Comparison of ENCODE assay signal across 11 cellular contexts in the genomic region with DNA sequence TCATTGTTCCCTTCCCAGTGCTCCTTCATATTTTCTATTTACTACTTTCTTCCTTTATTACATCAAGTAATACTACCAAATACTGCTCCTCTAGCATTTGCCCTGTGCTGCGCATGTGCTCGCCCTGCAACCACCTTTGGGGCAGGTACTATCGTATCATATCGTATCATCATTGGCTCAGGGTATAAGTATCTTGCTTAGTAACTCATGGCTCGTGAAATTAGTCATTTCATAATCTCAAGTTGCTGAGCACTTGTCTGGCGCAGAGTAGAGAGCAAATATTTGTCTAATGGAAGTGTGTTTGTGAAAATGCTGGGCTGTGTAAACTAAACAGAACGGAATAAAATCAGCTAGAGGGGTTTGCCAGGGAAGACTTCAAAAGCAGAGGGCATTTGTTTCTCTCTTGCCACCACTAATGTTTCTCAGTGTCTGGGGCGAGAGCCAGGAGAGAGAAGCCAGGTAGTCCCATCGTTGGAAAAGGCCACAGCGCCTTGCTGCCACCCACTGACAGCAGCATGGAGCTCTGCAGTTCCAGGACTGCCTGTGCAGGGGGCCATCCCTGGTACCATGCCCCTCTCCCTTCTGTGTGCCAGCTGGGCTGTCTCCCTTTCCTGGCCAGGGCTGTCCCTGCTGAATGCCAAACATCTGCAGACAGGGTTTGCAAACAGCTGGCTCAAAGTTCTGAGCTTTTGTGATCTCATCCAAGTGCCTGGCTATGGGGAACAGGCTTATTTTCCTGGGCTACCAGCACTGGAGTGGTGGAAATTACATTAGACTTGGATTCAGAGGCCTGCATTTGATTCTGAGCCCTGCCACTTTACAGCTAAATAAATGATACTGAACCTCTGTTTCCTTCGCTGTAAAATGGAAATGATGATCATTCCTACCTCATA. TPM values are rescaled to one million over a fixed set of nuclear protein-coding genes. Genes with fewer than 3 reads are reported as not detected.
DNase-seq lines count a peak whose midpoint lies in the region; ATAC-seq and TF ChIP-seq lines count a peak whose summit lies in the region.
"Had no signal": no experiment of that assay in that cellular context is flagged by ENCODE, and none has a peak within 500 bp of the region (broad histone marks: within the 10 kb centered on the region; RNA-seq: fewer than 3 reads in every experiment).

No MANE protein-coding gene starts in this region.

- intact Hi-C loops in adrenal gland (cut with DNase I) = loop anchor here in 1 of 2 donors (10.0 kb wide), 1 partner anchor 252 kb away; a partner anchor contains a TSS

- ATAC-seq in left lobe of liver = peak; percentile 92

- in situ Hi-C loops in astrocyte of the spinal cord (cut with HindIII; ENCODE audit: low sequenced_read_pairs) = no loop called here

- no peaks in the 10 kb centered on the region for H3K27me3 ChIP-seq in adrenal gland

- 68 to 74% (median 73%) methylated on average over 11 of the region's 11 CpGs for WGBS in adrenal gland, 4 donors

- no peaks in the 10 kb centered on the region for H3K36me3 ChIP-seq in adrenal gland (replicated peaks in 1 of 2)

- TF ChIP-seq CTCF in AG09309 (IDR thresholded peaks at IDR 0.05; ENCODE audit: control insufficient read depth, insufficient read depth, low read depth, low read length, missing control alignments) (peak; percentile 42), astrocyte of the spinal cord (IDR thresholded peaks at IDR 0.05; ENCODE audit: low read depth, low read length) (peak; percentile 40), adrenal gland (IDR thresholded peaks at IDR 0.05) (no peak)

- H3K9me3 ChIP-seq in adrenal gland (replicated peaks in 1 of 3) = no peaks in the 10 kb centered on the region

- no peak overlapping the region for H3K4me3 ChIP-seq in AG09309 (ENCODE audit: control insufficient read depth, low read depth, low read length)
- no peak overlapping the region for H3K4me3 ChIP-seq in astrocyte of the spinal cord (ENCODE audit: low read depth, low read length)
- no peak overlapping the region for H3K4me3 ChIP-seq in adrenal gland

- TF ChIP-seq POLR2A in adrenal gland (IDR thresholded peaks at IDR 0.05) = no peak

- H3K4me1 ChIP-seq in adrenal gland (replicated peaks in 1 of 2) = no peaks in the 10 kb centered on the region

- no peak overlapping the region for H3K27ac ChIP-seq in adrenal gland

- DNase-seq in AG09309 (ENCODE audit: low read depth) (no peak), NCI-H1092 treated with DMSO at 0.1 percent for 48 hours (lab: John Stamatoyannopoulos, UW) (peak; percentile 54), astrocyte of the spinal cord (ENCODE audit: low read depth, low spot score) (no peak), left lobe of liver (ENCODE audit: low spot score) (peak; percentile 89), adrenal gland (no peak), iPS-NIHi7 (ENCODE audit: extremely low spot score) (no peak), COLO829 (ENCODE audit: low spot score) (no peak), middle frontal gyrus (ENCODE audit: extremely low spot score, low spot score) (no peak)
- DNase-seq: naive B cell; NK-92 treated with Interleukin-12 subunit alpha and Interleukin-12 subunit beta, amount 100 ng/mL, for 24 hours had no signal

RNA-seq across cellular contexts. Expression of a gene that starts 19.9 kb away (rescaled TPM):
- total RNA-seq in left lobe of liver (96.0 TPM), adrenal gland (10 to 100 TPM; 35.6 to 61.3 (median 43.1) TPM)
- polyA plus RNA-seq in adrenal gland = 10 to 100 TPM in 2 of 3 donors, 1 to 10 TPM in 1; 7.8 to 79.5 (median 10.3) TPM

RNA-seq across cellular contexts. Expression of a gene that starts 34.3 kb away (rescaled TPM):
- total RNA-seq in left lobe of liver (0.35 TPM), adrenal gland (1 to 10 TPM in 1 of 8 donors, under 1 TPM in 1, not detected in 6; 0.17 to 1.6 TPM)
- under 1 TPM; 0.05 to 0.30 (median 0.16) TPM for polyA plus RNA-seq in adrenal gland
- total RNA-seq: dermis microvascular lymphatic vessel endothelial cell had no signal

RNA-seq across cellular contexts. Expression of a gene that starts 43.7 kb away (rescaled TPM):
- total RNA-seq in left lobe of liver = 27.7 TPM
- total RNA-seq in adrenal gland = 10 to 100 TPM; 21.2 to 67.4 (median 54.9) TPM
- polyA plus RNA-seq in adrenal gland = 100 to 1,000 TPM in 2 of 3 donors, 10 to 100 TPM in 1; 60.2 to 108 (median 103) TPM

Comparison
In these comparisons a context has a peak if more than half of its experiments do, and no peak if none do; other contexts are left out.
1. DNase-seq: peak in NCI-H1092 treated with DMSO at 0.1 percent for 48 hours (single experiment) and left lobe of liver (single experiment); none in AG09309 (single experiment), astrocyte of the spinal cord (single experiment), adrenal gland (0 of 7), iPS-NIHi7 (single experiment), COLO829 (single experiment) and middle frontal gyrus (single experiment).
2. CTCF ChIP-seq: peak in AG09309 (single experiment) and astrocyte of the spinal cord (single experiment); none in adrenal gland (0 of 6).